8 cellular contexts compared by ENCODE assay signal in genomic region chr1:11337536-11338350, GRCh38.
DNase-seq lines count a peak whose midpoint lies in the region; ATAC-seq, FAIRE-seq and TF ChIP-seq lines count a peak whose summit lies in the region.

No MANE protein-coding gene starts in this region.

- peak; percentile 88 to 98 for TF ChIP-seq CTCF in GM23338 (conservative IDR thresholded peaks at IDR 0.05; ENCODE audit: low read depth in 2 of 2)
- TF ChIP-seq CTCF in osteocyte (IDR thresholded peaks at IDR 0.05): peak; percentile 73

- peaks cover 11% of the 10 kb centered on the region for H3F3A ChIP-seq in GM23338 (replicated peaks; ENCODE audit: low read depth)

- H3K4me1 ChIP-seq in GM23338 (ENCODE audit: insufficient read depth): peaks cover 25% of the 10 kb centered on the region

- no peak overlapping the region for H3K4me2 ChIP-seq in GM23338

- H2AFZ ChIP-seq in GM23338: peak overlapping the region; percentile 96; the same call in 1 of the 2 replicates

- peak; percentile 40 for DNase-seq in AG08395 (ENCODE audit: low spot score)
- peak; percentile 82 for DNase-seq in GM23338 (ENCODE audit: low spot score)
- peak; percentile 92 for DNase-seq in NCI-H69 (lab: John Stamatoyannopoulos, UW)
- DNase-seq in activated CD4-positive, alpha-beta T cell treated with anti-CD3 and anti-CD28 coated beads, Interleukin-2, amount 50 U/mL, for 4 hours: peak; percentile 61 to 65
- DNase-seq in effector memory CD8-positive, alpha-beta T cell: peak; percentile 55 to 59 (median 58)
- no peak for DNase-seq in osteocyte (ENCODE audit: extremely low spot score, unreplicated experiment)
- DNase-seq in urothelium cell line (ENCODE audit: low spot score): peak; percentile 80

- H3K36me3 ChIP-seq in GM23338 (ENCODE audit: insufficient read depth): no peaks in the 10 kb centered on the region

- no peaks in the 10 kb centered on the region for H3K9me2 ChIP-seq in GM23338 (ENCODE audit: insufficient read depth)

- FAIRE-seq in urothelium cell line (lab: Jason Lieb, UNC): peak; percentile 40

- H3K4me1 Mint-ChIP-seq in GM23338 (peaks cover 44% of the 10 kb centered on the region), osteocyte (ENCODE audit: unreplicated experiment) (no peaks in the 10 kb centered on the region)
- peaks cover 11 to 12% of the 10 kb centered on the region in 2 donors for H3K4me1 Mint-ChIP-seq in effector memory CD8-positive, alpha-beta T cell (ENCODE audit: low read depth in 2 of 2)

- H3K27me3 Mint-ChIP-seq in GM23338 (ENCODE audit: insufficient read depth, low read depth, poor library complexity) (peaks cover 24% of the 10 kb centered on the region), osteocyte (ENCODE audit: unreplicated experiment) (peaks cover 49% of the 10 kb centered on the region)
- peaks cover 27 to 52% of the 10 kb centered on the region in 2 donors for H3K27me3 Mint-ChIP-seq in effector memory CD8-positive, alpha-beta T cell

- H3K79me2 ChIP-seq in GM23338 (replicated peaks; ENCODE audit: insufficient read depth): no peaks in the 10 kb centered on the region

- H3K9me3 Mint-ChIP-seq in GM23338 (no peaks in the 10 kb centered on the region; the same call in 2 of the 3 replicates), osteocyte (ENCODE audit: unreplicated experiment) (no peaks in the 10 kb centered on the region)
- H3K9me3 Mint-ChIP-seq in effector memory CD8-positive, alpha-beta T cell: no peaks in the 10 kb centered on the region

- H3K27ac Mint-ChIP-seq in GM23338 (peak overlapping the region; percentile 52), osteocyte (ENCODE audit: unreplicated experiment) (no peak overlapping the region)
- H3K27ac Mint-ChIP-seq in effector memory CD8-positive, alpha-beta T cell: no peak overlapping the region

- H3K4me3 Mint-ChIP-seq in GM23338 (no peak overlapping the region), osteocyte (ENCODE audit: unreplicated experiment) (no peak overlapping the region)
- H3K4me3 Mint-ChIP-seq in effector memory CD8-positive, alpha-beta T cell: no peak overlapping the region

- no peaks in the 10 kb centered on the region for H4K20me1 ChIP-seq in GM23338 (replicated peaks; ENCODE audit: insufficient read depth)

- no peak overlapping the region for H3K4me3 ChIP-seq in GM23338

- no peaks in the 10 kb centered on the region for H3K27me3 ChIP-seq in GM23338 (ENCODE audit: insufficient read depth)

- ATAC-seq in GM23338 (peak; percentile 76), GM21786 (IDR thresholded peaks at IDR 0.05; ENCODE audit: unreplicated experiment) (no peak)
- ATAC-seq in effector memory CD8-positive, alpha-beta T cell (replicated peaks): peak; percentile 47

- H3K36me3 Mint-ChIP-seq in GM23338 (ENCODE audit: low read depth): no peaks in the 10 kb centered on the region; the same call in 2 of the 3 replicates
- peaks cover 2% of the 10 kb centered on the region for H3K36me3 Mint-ChIP-seq in effector memory CD8-positive, alpha-beta T cell (ENCODE audit: insufficient read depth)
- no peaks in the 10 kb centered on the region for H3K36me3 Mint-ChIP-seq in osteocyte (ENCODE audit: unreplicated experiment)

- no peak overlapping the region for H3K27ac ChIP-seq in GM23338 (ENCODE audit: low read depth)

TF ChIP-seq in GM23338, 12 proteins besides CTCF, POLR2A, EP300 and RAD21 (continues in another document):
- TF ChIP-seq JUNB (IDR thresholded peaks at IDR 0.05; ENCODE audit: unreplicated experiment): no peak
- TF ChIP-seq NANOG (IDR thresholded peaks at IDR 0.05; ENCODE audit: borderline replicate concordance): no peak
- TF ChIP-seq REST (IDR thresholded peaks at IDR 0.05; ENCODE audit: unreplicated experiment): no peak
- TF ChIP-seq ETS1 (IDR thresholded peaks at IDR 0.05): no peak
- no peak for TF ChIP-seq CREB1 (CRISPR knock-in tag; IDR thresholded peaks at IDR 0.05; ENCODE audit: low read depth)
- TF ChIP-seq STAT1 (IDR thresholded peaks at IDR 0.05; ENCODE audit: unreplicated experiment): no peak
- TF ChIP-seq EZH2phosphoT487 (IDR thresholded peaks at IDR 0.05; ENCODE audit: unreplicated experiment): no peak
- no peak for TF ChIP-seq EZH2 (IDR thresholded peaks at IDR 0.05; ENCODE audit: low read depth, unreplicated experiment)
